In the genomic region with DNA sequence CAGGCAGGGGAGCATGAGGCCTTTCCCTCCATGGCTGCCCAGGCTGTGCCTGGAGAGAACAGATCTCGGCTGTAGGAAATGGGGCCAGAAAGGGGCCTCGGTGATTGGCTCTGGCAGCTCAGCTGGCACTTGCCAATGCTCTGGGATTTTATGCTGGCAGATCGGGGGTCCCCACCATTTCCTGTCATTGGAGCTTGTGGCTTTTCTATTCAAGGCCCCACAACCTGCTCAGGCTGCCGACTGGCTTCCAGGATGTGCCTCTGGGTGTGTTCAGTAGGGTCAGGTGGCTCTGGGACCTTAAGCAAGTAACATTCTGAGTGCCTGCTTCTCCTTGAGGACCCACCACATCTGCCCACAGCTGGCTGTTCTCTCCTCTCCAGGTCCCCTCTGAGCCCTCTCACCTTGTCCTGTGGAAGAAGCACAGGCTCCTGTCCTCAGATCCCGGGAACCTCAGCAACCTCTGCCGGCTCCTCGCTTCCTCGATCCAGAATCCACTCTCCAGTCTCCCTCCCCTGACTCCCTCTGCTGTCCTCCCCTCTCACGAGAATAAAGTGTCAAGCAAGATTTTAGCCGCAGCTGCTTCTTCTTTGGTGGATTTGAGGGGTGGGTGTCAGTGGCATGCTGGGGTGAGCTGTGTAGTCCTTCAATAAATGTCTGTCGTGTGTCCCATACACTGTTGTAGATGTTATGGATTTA, we compare ENCODE assay signal across 1 cellular context.
TF ChIP-seq lines count a peak whose summit lies in the region.

No MANE protein-coding gene starts in this region.

TF ChIP-seq in HepG2, 621 proteins besides CTCF, POLR2A, EP300 and RAD21:
- TF ChIP-seq, protein P1, sequence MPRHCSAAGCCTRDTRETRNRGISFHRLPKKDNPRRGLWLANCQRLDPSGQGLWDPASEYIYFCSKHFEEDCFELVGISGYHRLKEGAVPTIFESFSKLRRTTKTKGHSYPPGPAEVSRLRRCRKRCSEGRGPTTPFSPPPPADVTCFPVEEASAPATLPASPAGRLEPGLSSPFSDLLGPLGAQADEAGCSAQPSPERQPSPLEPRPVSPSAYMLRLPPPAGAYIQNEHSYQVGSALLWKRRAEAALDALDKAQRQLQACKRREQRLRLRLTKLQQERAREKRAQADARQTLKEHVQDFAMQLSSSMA (CRISPR knock-in tag; IDR thresholded peaks at IDR 0.05), result no peak
- peak; percentile 64; the same call in 1 of the 2 replicates for TF ChIP-seq ZNF263 (CRISPR knock-in tag; IDR thresholded peaks at IDR 0.05)
